2 cellular contexts compared by ENCODE assay signal in genomic region chr19:44890366-44891015, GRCh38.
TF ChIP-seq lines count a peak whose summit lies in the region.

No MANE protein-coding gene starts in this region.

TF ChIP-seq in IMR-90, 13 proteins besides CTCF, POLR2A, EP300 and RAD21:
- TF ChIP-seq MXI1 (IDR thresholded peaks at IDR 0.05; ENCODE audit: borderline replicate concordance, low read depth, low read length) (no peak), RCOR1 (IDR thresholded peaks at IDR 0.05; ENCODE audit: insufficient replicate concordance, low read length) (no peak), FOS (IDR thresholded peaks at IDR 0.05; ENCODE audit: low read depth, low read length) (peak; percentile 56), ELK1 (IDR thresholded peaks at IDR 0.05; ENCODE audit: borderline replicate concordance, low read depth, low read length) (0 out of 2 replicates have a peak, but pooled peaks have one; percentile 57), RFX5 (IDR thresholded peaks at IDR 0.05; ENCODE audit: low read depth, low read length) (no peak), CEBPB (IDR thresholded peaks at IDR 0.05; ENCODE audit: low read depth, low read length) (peak; percentile 31; the same call in 1 of the 2 replicates), SMC3 (IDR thresholded peaks at IDR 0.05; ENCODE audit: low read depth, low read length) (no peak), MAFK (IDR thresholded peaks at IDR 0.05; ENCODE audit: low read depth, low read length) (no peak), CHD1 (IDR thresholded peaks at IDR 0.05; ENCODE audit: low read depth, low read length) (no peak), NFE2L2 (IDR thresholded peaks at IDR 0.05; ENCODE audit: low read depth, low read length) (no peak), USF2 (IDR thresholded peaks at IDR 0.05; ENCODE audit: low read depth, low read length) (no peak), BHLHE40 (IDR thresholded peaks at IDR 0.05; ENCODE audit: low read depth, low read length) (no peak), MAZ (IDR thresholded peaks at IDR 0.05; ENCODE audit: borderline replicate concordance, low read depth, low read length) (peak; percentile 91; the same call in 1 of the 2 replicates)

TF ChIP-seq in neural cell, 6 proteins besides CTCF, POLR2A, EP300 and RAD21:
- peak; percentile 98 for TF ChIP-seq TAF1 (IDR thresholded peaks at IDR 0.05; ENCODE audit: low read depth)
- peak; percentile 41 for TF ChIP-seq MXI1 (conservative IDR thresholded peaks at IDR 0.05; ENCODE audit: poor library complexity, severe bottlenecking)
- TF ChIP-seq REST (IDR thresholded peaks at IDR 0.05; ENCODE audit: borderline replicate concordance): peak; percentile 93
- TF ChIP-seq EZH2 (IDR thresholded peaks at IDR 0.05; ENCODE audit: borderline replicate concordance, insufficient read depth, low read length, poor library complexity, severe bottlenecking): no peak
- no peak for TF ChIP-seq SMC3 (conservative IDR thresholded peaks at IDR 0.05; ENCODE audit: poor library complexity)
- peak; percentile 96 for TF ChIP-seq POLR2AphosphoS5 (IDR thresholded peaks at IDR 0.05)
